9 cellular contexts compared by ENCODE assay signal in the genomic region with DNA sequence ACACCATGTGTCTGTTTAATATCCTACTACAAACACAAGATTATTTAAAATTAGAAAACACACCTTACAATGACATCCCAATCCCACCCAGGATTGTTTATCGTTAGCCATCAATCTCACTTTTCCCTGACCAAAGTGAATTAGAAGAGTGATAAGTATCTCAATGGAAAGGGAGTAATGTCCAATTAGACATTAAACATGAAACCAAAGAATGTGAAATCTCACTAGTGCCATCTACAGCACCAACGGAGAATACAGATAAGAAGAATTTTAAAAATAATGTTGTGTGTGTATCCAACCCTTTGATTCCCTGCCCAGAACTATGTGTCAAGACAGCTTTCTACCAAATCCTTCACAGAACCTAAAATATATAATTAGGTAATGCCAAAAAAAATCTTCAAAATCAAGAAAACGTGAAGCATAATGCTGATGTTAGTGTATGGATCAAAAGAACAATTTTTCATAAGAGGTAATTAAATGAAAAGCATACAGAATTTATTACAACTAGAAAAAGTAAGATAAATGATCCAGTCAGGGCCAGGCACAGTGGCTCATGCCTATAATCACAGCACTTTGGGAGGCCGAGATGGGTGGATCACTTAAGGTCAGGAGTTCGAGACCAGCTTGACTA.
DNase-seq lines count a peak whose midpoint lies in the region; ATAC-seq, FAIRE-seq and TF ChIP-seq lines count a peak whose summit lies in the region.
"Had no signal": no experiment of that assay in that cellular context is flagged by ENCODE, and none has a peak within 500 bp of the region (broad histone marks: within the 10 kb centered on the region; RNA-seq: fewer than 3 reads in every experiment).

No MANE protein-coding gene starts in this region.

- H3K4me2 ChIP-seq in parathyroid adenoma (ENCODE audit: low read length) = no peak overlapping the region

- FAIRE-seq in endometrium (lab: Jason Lieb, UNC) (peak; percentile 60), GM12891 (lab: Jason Lieb, UNC) (no peak)

- H3K9me3 ChIP-seq in parathyroid adenoma (ENCODE audit: control insufficient read depth, low read length) = no peaks in the 10 kb centered on the region
- H3K9me3 ChIP-seq: HAP-1 had no signal

- H3K36me3 ChIP-seq in parathyroid adenoma (ENCODE audit: control insufficient read depth, insufficient read depth, low read length) = no peaks in the 10 kb centered on the region
- H3K36me3 ChIP-seq: HAP-1 had no signal

- H2AFZ ChIP-seq in parathyroid adenoma = no peak overlapping the region

- H3K9ac ChIP-seq in parathyroid adenoma = no peak overlapping the region

- DNase-seq in A172 (ENCODE audit: low spot score) (peak; percentile 32), GM04503 (ENCODE audit: low read depth) (peak; percentile 13), NCI-H526 treated with DMSO at 0.1 percent for 48 hours (lab: John Stamatoyannopoulos, UW) (peak; percentile 42), GM12891 (ENCODE audit: insufficient read length, low spot score) (no peak)

- H3K27ac ChIP-seq in parathyroid adenoma = no peak overlapping the region

- peaks cover 2% of the 10 kb centered on the region for H3K4me1 ChIP-seq in parathyroid adenoma
- H3K4me1 ChIP-seq: HAP-1 had no signal

- ATAC-seq in GM21390 (IDR thresholded peaks at IDR 0.05; ENCODE audit: unreplicated experiment) (no peak), HG03432 (IDR thresholded peaks at IDR 0.05; ENCODE audit: unreplicated experiment) (no peak)

- no peaks in the 10 kb centered on the region for H3K79me2 ChIP-seq in parathyroid adenoma

- peak; percentile 24 for TF ChIP-seq CTCF in parathyroid adenoma (IDR thresholded peaks at IDR 0.05)

- no peak overlapping the region for H3K4me3 ChIP-seq in parathyroid adenoma (ENCODE audit: low read depth, low read length)
- H3K4me3 ChIP-seq: HAP-1 had no signal

- no peak for TF ChIP-seq POLR2A in GM12891 (IDR thresholded peaks at IDR 0.05; ENCODE audit: low read depth, low read length)

- no peaks in the 10 kb centered on the region for H3K27me3 ChIP-seq in parathyroid adenoma (ENCODE audit: control insufficient read depth, insufficient read depth, low read length)

TF ChIP-seq in GM12891, 5 proteins besides CTCF, POLR2A, EP300 and RAD21:
- TF ChIP-seq POLR2AphosphoS5 (IDR thresholded peaks at IDR 0.05; ENCODE audit: low read depth, low read length) = no peak
- no peak for TF ChIP-seq SPI1 (IDR thresholded peaks at IDR 0.05; ENCODE audit: low read depth, low read length)
- no peak for TF ChIP-seq TAF1 (IDR thresholded peaks at IDR 0.05; ENCODE audit: low read depth, low read length)
- no peak for TF ChIP-seq POU2F2 (IDR thresholded peaks at IDR 0.05; ENCODE audit: low read depth, low read length)
- no peak for TF ChIP-seq PAX5 (IDR thresholded peaks at IDR 0.05; ENCODE audit: insufficient read depth, low read length, severe bottlenecking)
TF ChIP-seq in GM12891: peak in this region for 0.
